In genomic region chr3:151328298-151329036, GRCh38 we compare ENCODE assay signal across 1 cellular context.
TF ChIP-seq lines count a peak whose summit lies in the region.

No MANE protein-coding gene starts in this region.

TF ChIP-seq in IMR-90, 13 proteins besides CTCF, POLR2A, EP300 and RAD21 (continued from another document):
- TF ChIP-seq USF2 (IDR thresholded peaks at IDR 0.05; ENCODE audit: low read depth, low read length) (no peak), ELK1 (IDR thresholded peaks at IDR 0.05; ENCODE audit: borderline replicate concordance, low read depth, low read length) (no peak), FOS (IDR thresholded peaks at IDR 0.05; ENCODE audit: low read depth, low read length) (no peak), NFE2L2 (IDR thresholded peaks at IDR 0.05; ENCODE audit: low read depth, low read length) (no peak), RCOR1 (IDR thresholded peaks at IDR 0.05; ENCODE audit: insufficient replicate concordance, low read length) (no peak)
